ENCODE assay signal across 8 cellular contexts in the genomic region with DNA sequence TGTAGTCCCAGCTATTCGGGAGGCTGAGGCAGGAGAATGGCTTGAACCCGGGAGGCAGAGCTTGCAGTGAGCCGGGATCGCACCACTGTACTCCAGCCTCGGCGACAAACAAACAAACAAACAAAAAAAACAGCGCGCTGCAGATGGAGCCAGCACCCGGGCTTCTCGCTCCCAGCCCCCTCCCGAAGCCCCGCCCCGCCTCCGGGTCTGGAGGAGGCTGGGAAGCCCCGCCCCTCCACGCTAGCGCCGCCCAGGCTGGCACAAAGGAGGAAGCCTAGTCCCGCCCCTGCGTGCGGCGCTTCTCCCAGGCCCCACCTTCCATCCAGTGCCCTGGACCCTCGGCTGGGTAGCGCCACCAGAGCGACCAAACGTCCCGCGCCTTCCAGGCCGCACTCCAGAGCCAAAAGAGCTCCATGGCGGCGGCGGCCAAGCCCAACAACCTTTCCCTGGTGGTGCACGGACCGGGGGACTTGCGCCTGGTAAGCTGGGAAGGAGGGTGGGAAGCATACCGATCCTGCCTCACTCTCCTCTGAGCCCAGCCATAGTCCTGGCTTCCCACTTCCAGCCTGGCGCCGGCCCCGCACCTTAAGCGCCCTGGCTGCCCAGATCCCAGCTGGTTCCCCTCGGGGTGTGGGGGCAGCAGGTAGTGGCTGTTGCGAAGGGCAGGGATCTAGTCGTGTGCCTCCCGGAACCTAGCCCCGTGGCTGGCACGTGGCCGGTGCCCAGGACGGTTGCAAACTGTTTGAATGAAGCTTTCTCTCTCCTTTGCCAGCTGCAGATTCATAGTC. TPM values are rescaled to one million over a fixed set of nuclear protein-coding genes. Genes with fewer than 3 reads are reported as not detected.
A peak's percentile ranks its signal among the peaks of the same experiment; 100 is the strongest.
DNase-seq lines count a peak whose midpoint lies in the region; ATAC-seq and TF ChIP-seq lines count a peak whose summit lies in the region.

A gene (plus strand): TSS at position 325 of the 788 bp plus-strand sequence. CDS start 89 bp downstream, at position 414.

- H3K4me3 Mint-ChIP-seq in chondrocyte (ENCODE audit: unreplicated experiment) = peak within 1 kb of the TSS; percentile 83

- ATAC-seq in GM19035 (IDR thresholded peaks at IDR 0.05; ENCODE audit: unreplicated experiment) = peak; percentile 96
- ATAC-seq in HG03342 (IDR thresholded peaks at IDR 0.05; ENCODE audit: unreplicated experiment) = peak; percentile 94

- H3K27ac Mint-ChIP-seq in chondrocyte (ENCODE audit: unreplicated experiment) = peak within 1 kb of the TSS; percentile 85

- H3K4me1 Mint-ChIP-seq in chondrocyte (ENCODE audit: low read depth) = peaks cover 9% of the 10 kb centered on the region

- H3K27me3 Mint-ChIP-seq in chondrocyte (ENCODE audit: low read depth) = peaks cover 20% of the 10 kb centered on the region

- no peaks in the 10 kb centered on the region for H3K36me3 Mint-ChIP-seq in chondrocyte (ENCODE audit: low read depth)

- TF ChIP-seq CTCF in chondrocyte (IDR thresholded peaks at IDR 0.05) = peak; percentile 20

- peak; percentile 99 for DNase-seq in AG20443 (ENCODE audit: low spot score)
- peak; percentile 87 for DNase-seq in NCI-H460 (ENCODE audit: extremely low read depth, low read depth)
- peak; percentile 93 to 95 for DNase-seq in activated CD4-positive, alpha-beta T cell treated with anti-CD3 and anti-CD28 coated beads for 24 hours (ENCODE audit: low read depth in 2 of 2)
- peak; percentile 97 for DNase-seq in chondrocyte (ENCODE audit: low spot score)
- DNase-seq in kidney glomerular epithelial cell (lab: John Stamatoyannopoulos, UW) = peak; percentile 73
- peak; percentile 83 to 92 for DNase-seq in stimulated activated CD4-positive, alpha-beta T cell treated with anti-CD3 and anti-CD28 coated beads, Interleukin-15, amount 100 ng/mL, for 48 hours (ENCODE audit: low read depth in 2 of 2)

- no peaks in the 10 kb centered on the region for H3K9me3 Mint-ChIP-seq in chondrocyte (ENCODE audit: low read depth)

RNA-seq across cellular contexts. Expression of the gene that starts here (rescaled TPM):
- 65.1 and 65.5 TPM in 2 replicates for total RNA-seq in NCI-H460 (2014; rRNA removed; shearing (Covaris generic))
- 75.0 and 95.0 TPM in 2 replicates for polyA plus RNA-seq in NCI-H460 (2014; cell fraction: nucleus; rRNA removed)
- 10.6 to 12.6 TPM (median 10.7 TPM) in 3 replicates for total RNA-seq in chondrocyte

Comparison
In these comparisons a context has a peak if more than half of its experiments do, and no peak if none do; other contexts are left out.
1. Peak in every context shown above with its lines: DNase-seq and ATAC-seq.